ENCODE assay signal across 14 cellular contexts in genomic region chr2:68739261-68740183, GRCh38. TPM values are rescaled to one million over a fixed set of nuclear protein-coding genes. Genes with fewer than 3 reads are reported as not detected.
A peak's percentile ranks its signal among the peaks of the same experiment; 100 is the strongest.
DNase-seq lines count a peak whose midpoint lies in the region; ATAC-seq lines count a peak whose summit lies in the region.
"Had no signal": no experiment of that assay in that cellular context is flagged by ENCODE, and none has a peak within 500 bp of the region (broad histone marks: within the 10 kb centered on the region; RNA-seq: fewer than 3 reads in every experiment).

No MANE protein-coding gene starts in this region.

- H3K36me3 ChIP-seq in CD4-positive, alpha-beta memory T cell (ENCODE audit: insufficient read depth, low read length) = peaks cover 2% of the 10 kb centered on the region
- H3K36me3 ChIP-seq in mesenchymal stem cell (ENCODE audit: control insufficient read depth in 1 of 2, insufficient read depth in 2 of 2, low read depth in 1 of 2, low read length in 2 of 2) = no peaks in the 10 kb centered on the region
- H3K36me3 ChIP-seq: gastroesophageal sphincter had no signal

- peaks cover 0 to 2% (median 0%) of the 10 kb centered on the region in 8 donors for H3K9me3 Mint-ChIP-seq in CD4-positive, alpha-beta memory T cell

- DNase-seq in CD4-positive, alpha-beta memory T cell = no peak
- DNase-seq in T-helper 17 cell = no peak
- no peak for DNase-seq in mesenchymal stem cell
- DNase-seq in sciatic nerve (ENCODE audit: low spot score) = no peak
- no peak for DNase-seq in kidney glomerular epithelial cell (lab: John Stamatoyannopoulos, UW)
- DNase-seq: activated CD4-positive, alpha-beta T cell treated with anti-CD3 and anti-CD28 coated beads for 48 hours; amniotic stem cell; dermis blood vessel endothelial cell; NCI-H1048; NCI-H510A had no signal

- H2BK120ac ChIP-seq in mesenchymal stem cell (ENCODE audit: low read depth, low read length) = peak overlapping the region; percentile 15

- H3K9ac ChIP-seq in mesenchymal stem cell (ENCODE audit: low read length) = no peak overlapping the region

- no peaks in the 10 kb centered on the region for H3K9me3 ChIP-seq in CD4-positive, alpha-beta memory T cell (ENCODE audit: control insufficient read depth in 1 of 2, low read length in 2 of 2)
- H3K9me3 ChIP-seq in T-helper 17 cell (ENCODE audit: control insufficient read depth, low read length, poor library complexity, severe bottlenecking) (no peaks in the 10 kb centered on the region), mesenchymal stem cell (ENCODE audit: control insufficient read depth, low read length) (no peaks in the 10 kb centered on the region)
- H3K9me3 ChIP-seq: gastroesophageal sphincter had no signal

- H2AFZ ChIP-seq in mesenchymal stem cell (ENCODE audit: low read depth, low read length) = no peak overlapping the region

- WGBS in mesenchymal stem cell = 97% methylated on average over 5 of the region's 6 CpGs

- peak overlapping the region; percentile 80 to 96 for H2BK12ac ChIP-seq in mesenchymal stem cell (ENCODE audit: low read length in 2 of 2)

- CTCF ChIA-PET in CD4-positive, alpha-beta memory T cell (lab: Charles Lee; ENCODE audit: partially characterized antibody) = interaction anchor here (0.7 to 23.0 kb wide), 13 partner anchors 12 to 275 kb away, joined by 3 to 745 read pairs (median 8); partner anchors contain the start of genes ARHGAP25 and FBXO48

- peak; percentile 22 for ATAC-seq in GM18868 (IDR thresholded peaks at IDR 0.05; ENCODE audit: unreplicated experiment)
- ATAC-seq in T-helper 17 cell = peak; percentile 19
- ATAC-seq in sciatic nerve = no peak
- ATAC-seq in HG02588 (IDR thresholded peaks at IDR 0.05; ENCODE audit: unreplicated experiment) = no peak
- no peak for ATAC-seq in GM21528 (IDR thresholded peaks at IDR 0.05; ENCODE audit: low FRiP score, unreplicated experiment)
- ATAC-seq: gastroesophageal sphincter had no signal

- H2BK15ac ChIP-seq in mesenchymal stem cell (ENCODE audit: low read depth, poor library complexity, severe bottlenecking) = no peak overlapping the region

- H3K4ac ChIP-seq in mesenchymal stem cell (ENCODE audit: low read depth in 1 of 2, low read length in 2 of 2) = peak overlapping the region in 1 of 2 experiments; percentile 21

- H3K4me3 Mint-ChIP-seq in CD4-positive, alpha-beta memory T cell = no peak overlapping the region
- H3K4me3 Mint-ChIP-seq in T-helper 17 cell = peak overlapping the region; percentile 92

- H3K27me3 ChIP-seq in CD4-positive, alpha-beta memory T cell (ENCODE audit: insufficient read depth, low read length) = no peaks in the 10 kb centered on the region
- peaks cover 0 to 12% of the 10 kb centered on the region in 2 experiments for H3K27me3 ChIP-seq in mesenchymal stem cell (ENCODE audit: control insufficient read depth in 1 of 2, insufficient read depth in 1 of 2, low read length in 2 of 2)
- H3K27me3 ChIP-seq: gastroesophageal sphincter had no signal

- H4K91ac ChIP-seq in mesenchymal stem cell (ENCODE audit: low read length) = peak overlapping the region; percentile 31

- no peaks in the 10 kb centered on the region for H3K27me3 Mint-ChIP-seq in CD4-positive, alpha-beta memory T cell
- no peaks in the 10 kb centered on the region for H3K27me3 Mint-ChIP-seq in T-helper 17 cell

- no peak overlapping the region for H4K8ac ChIP-seq in mesenchymal stem cell (ENCODE audit: low read length)

- peak overlapping the region; percentile 81 for H3K27ac ChIP-seq in CD4-positive, alpha-beta memory T cell (ENCODE audit: low read depth, low read length)
- no peak overlapping the region for H3K27ac ChIP-seq in mesenchymal stem cell (ENCODE audit: low read length, poor library complexity, severe bottlenecking)
- H3K27ac ChIP-seq: gastroesophageal sphincter had no signal

- intact Hi-C loops in CD4-positive, alpha-beta memory T cell (cut with micrococcal nuclease) = loop anchor here (1.0 kb wide), 1 partner anchor 22 kb away; no protein-coding TSS in a partner anchor
- intact Hi-C loops in sciatic nerve (cut with DNase I) = no loop called here

- no peak overlapping the region for H3K14ac ChIP-seq in mesenchymal stem cell (ENCODE audit: low read length in 2 of 2)

- H2AK5ac ChIP-seq in mesenchymal stem cell (ENCODE audit: low read length, severe bottlenecking) = no peak overlapping the region

- no peaks in the 10 kb centered on the region for H3K79me1 ChIP-seq in mesenchymal stem cell (replicated peaks; ENCODE audit: low read length, poor library complexity, severe bottlenecking)

- H3K4me3 ChIP-seq in CD4-positive, alpha-beta memory T cell (ENCODE audit: low read length in 2 of 2) = peak overlapping the region; percentile 52 to 83
- no peak overlapping the region for H3K4me3 ChIP-seq in mesenchymal stem cell (ENCODE audit: insufficient read depth in 1 of 2, low read depth in 1 of 2, low read length in 2 of 2)
- H3K4me3 ChIP-seq: gastroesophageal sphincter had no signal

- no peak overlapping the region for H2BK5ac ChIP-seq in mesenchymal stem cell (ENCODE audit: low read depth, low read length, poor library complexity, severe bottlenecking)

- H3K27ac Mint-ChIP-seq in CD4-positive, alpha-beta memory T cell = peak overlapping the region in 3 of 7 donors; percentile 89 to 92 (median 90)
- no peak overlapping the region for H3K27ac Mint-ChIP-seq in T-helper 17 cell

- POLR2A ChIA-PET in CD4-positive, alpha-beta memory T cell (lab: Charles Lee; ENCODE audit: partially characterized antibody) = interaction anchor here (0.9 to 23.2 kb wide), 18 partner anchors 13 to 272 kb away, joined by 3 to 728 read pairs (median 5); partner anchors contain the start of genes APLF, ARHGAP25 and FBXO48

- H3K4me1 Mint-ChIP-seq in CD4-positive, alpha-beta memory T cell = peaks cover 53 to 76% (median 64%) of the 10 kb centered on the region in 4 donors
- H3K4me1 Mint-ChIP-seq in T-helper 17 cell = peaks cover 64% of the 10 kb centered on the region

- no peak overlapping the region for H3K4me2 ChIP-seq in mesenchymal stem cell (ENCODE audit: low read length, poor library complexity, severe bottlenecking)

- H3K23ac ChIP-seq in mesenchymal stem cell (ENCODE audit: low read length in 2 of 2) = no peak overlapping the region

- H3K4me1 ChIP-seq in CD4-positive, alpha-beta memory T cell (ENCODE audit: insufficient read depth, low read length) = peaks cover 76% of the 10 kb centered on the region
- H3K4me1 ChIP-seq in mesenchymal stem cell (ENCODE audit: control insufficient read depth, insufficient read depth, low read depth, low read length) = no peaks in the 10 kb centered on the region
- H3K4me1 ChIP-seq: gastroesophageal sphincter had no signal

- peaks cover 28 to 55% of the 10 kb centered on the region in 2 donors for H3K36me3 Mint-ChIP-seq in CD4-positive, alpha-beta memory T cell
- peaks cover 24% of the 10 kb centered on the region for H3K36me3 Mint-ChIP-seq in T-helper 17 cell (ENCODE audit: low read depth)

- peak overlapping the region; percentile 48 to 77 for H3K18ac ChIP-seq in mesenchymal stem cell (ENCODE audit: low read depth in 1 of 2, low read length in 2 of 2)

RNA-seq across cellular contexts. Expression of gene ARHGAP25, which starts 4.9 kb away (rescaled TPM):
- total RNA-seq in CD4-positive, alpha-beta memory T cell = 100 to 1,000 TPM; 162 to 163 TPM
- polyA plus RNA-seq in CD4-positive, alpha-beta memory T cell = 100 to 1,000 TPM in 1 of 2 donors, 10 to 100 TPM in 1; 37.1 to 125 TPM
- total RNA-seq in T-helper 17 cell (10 to 100 TPM; 75.6 to 90.6 TPM), sciatic nerve (21.6 TPM)
- 0.62 TPM for polyA plus RNA-seq in mesenchymal stem cell (2013, experiment 1 of 2)
- 0.45 TPM for polyA plus RNA-seq in mesenchymal stem cell (2013, experiment 2 of 2)

Comparison
In these comparisons a context has a peak if more than half of its experiments do, and no peak if none do; other contexts are left out.
1. H3K4me3 ChIP-seq: peak in CD4-positive, alpha-beta memory T cell (2 of 2); none in mesenchymal stem cell (0 of 2).
2. ATAC-seq: peak in GM18868 (single experiment) and T-helper 17 cell (single experiment); none in sciatic nerve (single experiment), HG02588 (single experiment) and GM21528 (single experiment).